8 cellular contexts compared by ENCODE assay signal in the genomic region with DNA sequence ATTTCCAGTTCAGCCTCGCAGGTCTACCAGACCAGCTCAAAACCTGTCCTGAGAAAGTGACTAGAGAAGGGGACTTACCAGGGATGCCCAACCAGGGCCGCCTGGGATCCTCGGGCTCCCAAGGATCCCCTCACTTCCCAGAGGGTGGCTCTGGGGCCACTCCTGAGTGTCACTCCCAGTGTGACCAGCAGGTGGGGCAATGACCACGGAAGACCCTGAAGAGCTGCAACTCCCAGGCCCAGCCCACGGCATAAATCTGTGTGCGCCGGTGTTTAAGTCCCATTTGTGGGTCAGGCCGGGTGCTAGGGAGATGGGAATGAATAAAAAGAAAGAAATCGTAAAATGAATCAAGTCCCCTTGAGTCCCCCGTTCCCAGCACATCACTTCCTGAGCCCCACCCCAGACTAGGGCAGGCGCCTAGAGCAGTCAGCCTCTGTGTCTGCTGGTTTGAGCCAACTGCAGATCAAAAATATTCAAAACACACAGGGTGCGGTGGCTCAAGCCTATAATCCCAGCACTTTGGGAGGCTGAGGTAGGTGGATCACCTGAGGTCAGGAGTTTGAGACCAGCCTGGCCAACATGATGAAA. TPM values are rescaled to one million over a fixed set of nuclear protein-coding genes. Genes with fewer than 3 reads are reported as not detected.
DNase-seq lines count a peak whose midpoint lies in the region; ATAC-seq, FAIRE-seq and TF ChIP-seq lines count a peak whose summit lies in the region.

No MANE protein-coding gene starts in this region.

- TF ChIP-seq EP300 in HepG2 (IDR thresholded peaks at IDR 0.05; ENCODE audit: low read depth in 2 of 2, low read length in 2 of 2) (no peak), HepG2 (CRISPR knock-in tag; IDR thresholded peaks at IDR 0.05; ENCODE audit: borderline replicate concordance) (no peak)

- 17% methylated on average over 6 of the region's 12 CpGs for WGBS in HepG2 (ENCODE audit: low lambda C conversion rate)

- POLR2A ChIA-PET in HepG2 (lab: Yijun Ruan, JAX), result interaction anchor here (1.3 kb wide), 2 partner anchors 11 to 47 kb away, joined by 6 to 8 read pairs; partner anchors contain the start of gene DACT3

- H3K4me2 ChIP-seq in HepG2 (ENCODE audit: low read depth, low read length), result peak overlapping the region; percentile 56

- BruUV-seq in HepG2 (replicated peaks; lab: Mats Ljungman, UMichigan), result no TSS peak

- H4K20me1 ChIP-seq in HepG2 (ENCODE audit: insufficient read depth, low read length), result no peaks in the 10 kb centered on the region

- no peaks in the 10 kb centered on the region for H3K27me3 ChIP-seq in BE2C
- peaks cover 0 to 13% of the 10 kb centered on the region in 2 experiments; a peak in 3 of 5 replicates for H3K27me3 ChIP-seq in HepG2 (ENCODE audit: control insufficient read depth in 1 of 2, insufficient read depth in 2 of 2, low read length in 2 of 2)

- H3K4me3 ChIP-seq in BE2C (ENCODE audit: low read depth, low read length), result no peak overlapping the region
- peak overlapping the region in 1 of 3 experiments; percentile 13; a peak in 1 of 6 replicates for H3K4me3 ChIP-seq in HepG2 (replicated peaks in 1 of 3; ENCODE audit: insufficient read depth in 1 of 3, low read depth in 2 of 3, low read length in 3 of 3)

- no peak overlapping the region for H3K27ac ChIP-seq in HepG2 (ENCODE audit: extremely low read length, insufficient read depth, low read length)

- CTCF ChIA-PET in HepG2 (lab: Yijun Ruan, JAX; ENCODE audit: low intra/inter-chr PET ratio, low total read pairs), result interaction anchor here (2.6 kb wide), 1 partner anchor 47 kb away, joined by 34 read pairs; the partner anchor contains the start of gene DACT3

- peaks cover 12% of the 10 kb centered on the region for H3K36me3 ChIP-seq in BE2C
- peaks cover 4 to 12% of the 10 kb centered on the region in 2 experiments; a peak in 4 of 5 replicates for H3K36me3 ChIP-seq in HepG2 (replicated peaks in 1 of 2; ENCODE audit: control insufficient read depth in 1 of 2, insufficient read depth in 2 of 2, low read length in 2 of 2)

- TF ChIP-seq RAD21 in HepG2 (CRISPR knock-in tag; IDR thresholded peaks at IDR 0.05), result peak; percentile 72

- peak; percentile 82 for ATAC-seq in HepG2
- ATAC-seq in GM19328 (IDR thresholded peaks at IDR 0.05; ENCODE audit: unreplicated experiment), result no peak

- peaks cover 10% of the 10 kb centered on the region; the same call in 1 of the 2 replicates for H3K4me1 ChIP-seq in BE2C
- peaks cover 14% of the 10 kb centered on the region for H3K4me1 ChIP-seq in HepG2 (ENCODE audit: insufficient read depth, low read length)

- peak; percentile 89 for DNase-seq in BE2C
- peak; percentile 76 for DNase-seq in H54 (ENCODE audit: insufficient read length, low spot score)
- DNase-seq in NCI-H2196 treated with DMSO at 0.1 percent for 48 hours (lab: John Stamatoyannopoulos, UW; ENCODE audit: unreplicated experiment), result peak; percentile 53
- peak; percentile 71 for DNase-seq in activated CD4-positive, alpha-beta T cell treated with anti-CD3 and anti-CD28 coated beads for 1 hour
- DNase-seq in cerebellar cortex (ENCODE audit: low spot score), result peak; percentile 85
- DNase-seq in HepG2 (ENCODE audit: low spot score), result peak; percentile 61
- DNase-seq in stimulated activated CD4-positive, alpha-beta T cell treated with anti-CD3 and anti-CD28 coated beads, TNF-alpha, amount 100 ng/mL, for 24 hours (ENCODE audit: low read depth in 3 of 3), result peak; percentile 61 to 81 (median 75)

- no peak overlapping the region for H3K9ac ChIP-seq in HepG2 (ENCODE audit: insufficient read depth, low read depth, low read length)

- FAIRE-seq in H54 (lab: Jason Lieb, UNC) (no peak), HepG2 (lab: Jason Lieb, UNC) (peak; percentile 37)

- H3K9me3 ChIP-seq in BE2C, result no peaks in the 10 kb centered on the region
- H3K9me3 ChIP-seq in HepG2 (ENCODE audit: low read length), result no peaks in the 10 kb centered on the region

- H2AFZ ChIP-seq in HepG2 (ENCODE audit: low read length), result no peak overlapping the region

- intact Hi-C loops in HepG2 (cut with micrococcal nuclease; ENCODE audit: unreplicated experiment), result loop anchor here (1.0 kb wide), 1 partner anchor 48 kb away; no protein-coding TSS in a partner anchor

- in situ Hi-C loops in HepG2 (cut with HindIII; ENCODE audit: extremely low pct_ligation_motif_present, low pct_unique_long_range_greater_than_20kb), result loop anchor here (10.0 kb wide), 1 partner anchor 51 kb away; the partner anchor contains the start of gene DACT3

- TF ChIP-seq POLR2A in H54 (IDR thresholded peaks at IDR 0.05; ENCODE audit: low read depth, low read length) (no peak), HepG2 (IDR thresholded peaks at IDR 0.05; ENCODE audit: insufficient read depth in 1 of 2, low read depth in 2 of 2, low read length in 2 of 2) (no peak)

- TF ChIP-seq CTCF in BE2C (IDR thresholded peaks at IDR 0.05; ENCODE audit: low read depth, low read length) (peak; percentile 90), HepG2 (CRISPR knock-in tag; IDR thresholded peaks at IDR 0.05) (peak; percentile 88)

- no peaks in the 10 kb centered on the region for H3K79me2 ChIP-seq in HepG2 (ENCODE audit: insufficient read depth, low read length)

RNA-seq across cellular contexts. Expression of gene PTGIR, which starts 10.7 kb away (rescaled TPM):
- polyA plus RNA-seq in BE2C (2012; ENCODE audit: insufficient read depth, insufficient read length, low read depth), result 16.1 TPM
- not detected in 2 replicates for total RNA-seq in HepG2 (2016; rRNA removed; fragmentation: Illumina TruSeq; extraction: Trizol)
- total RNA-seq in HepG2 (2016; cell fraction: cytosol; rRNA removed; fragmentation: Illumina TruSeq; extraction: Trizol; ENCODE audit: low read depth), result not detected in 2 replicates
- not detected in 2 replicates for total RNA-seq in HepG2 (2016; cell fraction: insoluble cytoplasmic fraction; rRNA removed; fragmentation: Illumina TruSeq; extraction: Trizol)
- total RNA-seq in HepG2 (2016; cell fraction: membrane; rRNA removed; fragmentation: Illumina TruSeq; extraction: Trizol), result not detected in 2 replicates
- not detected in 2 replicates for total RNA-seq in HepG2 (2016; cell fraction: nucleus; rRNA removed; fragmentation: Illumina TruSeq; extraction: Trizol)
- not detected in 2 replicates for polyA plus RNA-seq in HepG2 (2011; rRNA removed)
- not detected in 2 replicates for polyA plus RNA-seq in HepG2 (2011; cell fraction: cytosol; rRNA removed)
- polyA plus RNA-seq in HepG2 (2011; cell fraction: nucleus; rRNA removed), result not detected in 2 replicates
- not detected in 2 replicates for polyA plus RNA-seq in HepG2 (2012)
- not detected in 2 replicates for polyA plus RNA-seq in HepG2 (2016; cell fraction: cytosol; fragmentation: Illumina TruSeq; extraction: Trizol; ENCODE audit: low read depth)
- not detected in 2 replicates for polyA plus RNA-seq in HepG2 (2016; cell fraction: insoluble cytoplasmic fraction; fragmentation: Illumina TruSeq; extraction: Trizol; ENCODE audit: low read depth)
- not detected in 2 replicates for polyA plus RNA-seq in HepG2 (2016; cell fraction: membrane; fragmentation: Illumina TruSeq; extraction: Trizol; ENCODE audit: low read depth)
- not detected in 2 replicates for polyA plus RNA-seq in HepG2 (2016; cell fraction: nucleus; fragmentation: Illumina TruSeq; extraction: Trizol; ENCODE audit: insufficient read depth, low read depth)
- polyA minus RNA-seq in HepG2 (2011; rRNA and poly(A)+ RNA removed; ENCODE audit: low replicate concordance), result 0.09 TPM in 1 of 2 replicates, not detected in the other
- not detected in 2 replicates for polyA minus RNA-seq in HepG2 (2011; cell fraction: cytosol; rRNA and poly(A)+ RNA removed)
- not detected in 2 replicates for polyA minus RNA-seq in HepG2 (2011; cell fraction: nucleus; rRNA and poly(A)+ RNA removed)

RNA-seq across cellular contexts. Expression of gene CALM3, which starts 13.1 kb away (rescaled TPM):
- polyA plus RNA-seq in BE2C (2012; ENCODE audit: insufficient read depth, insufficient read length, low read depth), result 263 TPM
- 258 and 314 TPM in 2 replicates for total RNA-seq in HepG2 (2016; rRNA removed; fragmentation: Illumina TruSeq; extraction: Trizol)
- 219 and 253 TPM in 2 replicates for total RNA-seq in HepG2 (2016; cell fraction: cytosol; rRNA removed; fragmentation: Illumina TruSeq; extraction: Trizol; ENCODE audit: low read depth)
- total RNA-seq in HepG2 (2016; cell fraction: insoluble cytoplasmic fraction; rRNA removed; fragmentation: Illumina TruSeq; extraction: Trizol), result 270 and 297 TPM in 2 replicates
- 322 and 352 TPM in 2 replicates for total RNA-seq in HepG2 (2016; cell fraction: membrane; rRNA removed; fragmentation: Illumina TruSeq; extraction: Trizol)
- 95.5 and 96.2 TPM in 2 replicates for total RNA-seq in HepG2 (2016; cell fraction: nucleus; rRNA removed; fragmentation: Illumina TruSeq; extraction: Trizol)
- polyA plus RNA-seq in HepG2 (2011; rRNA removed), result 232 and 239 TPM in 2 replicates
- 211 and 281 TPM in 2 replicates for polyA plus RNA-seq in HepG2 (2011; cell fraction: cytosol; rRNA removed)
- polyA plus RNA-seq in HepG2 (2011; cell fraction: nucleus; rRNA removed), result 146 and 178 TPM in 2 replicates
- polyA plus RNA-seq in HepG2 (2012), result 277 and 325 TPM in 2 replicates
- 495 and 575 TPM in 2 replicates for polyA plus RNA-seq in HepG2 (2016; cell fraction: cytosol; fragmentation: Illumina TruSeq; extraction: Trizol; ENCODE audit: low read depth)
- polyA plus RNA-seq in HepG2 (2016; cell fraction: insoluble cytoplasmic fraction; fragmentation: Illumina TruSeq; extraction: Trizol; ENCODE audit: low read depth), result 466 and 539 TPM in 2 replicates
- polyA plus RNA-seq in HepG2 (2016; cell fraction: membrane; fragmentation: Illumina TruSeq; extraction: Trizol; ENCODE audit: low read depth), result 497 and 555 TPM in 2 replicates
- polyA plus RNA-seq in HepG2 (2016; cell fraction: nucleus; fragmentation: Illumina TruSeq; extraction: Trizol; ENCODE audit: insufficient read depth, low read depth), result 259 and 261 TPM in 2 replicates
- 66.6 and 121 TPM in 2 replicates for polyA minus RNA-seq in HepG2 (2011; rRNA and poly(A)+ RNA removed; ENCODE audit: low replicate concordance)
- polyA minus RNA-seq in HepG2 (2011; cell fraction: cytosol; rRNA and poly(A)+ RNA removed), result 58.1 and 58.6 TPM in 2 replicates
- polyA minus RNA-seq in HepG2 (2011; cell fraction: nucleus; rRNA and poly(A)+ RNA removed), result 33.0 and 37.0 TPM in 2 replicates

RNA-seq across cellular contexts. Expression of gene GNG8, which starts 21.8 kb away (rescaled TPM):
- polyA plus RNA-seq in BE2C (2012; ENCODE audit: insufficient read depth, insufficient read length, low read depth), result 2.4 TPM
- not detected in 2 replicates for total RNA-seq in HepG2 (2016; rRNA removed; fragmentation: Illumina TruSeq; extraction: Trizol)
- not detected in 2 replicates for total RNA-seq in HepG2 (2016; cell fraction: cytosol; rRNA removed; fragmentation: Illumina TruSeq; extraction: Trizol; ENCODE audit: low read depth)
- not detected in 2 replicates for total RNA-seq in HepG2 (2016; cell fraction: insoluble cytoplasmic fraction; rRNA removed; fragmentation: Illumina TruSeq; extraction: Trizol)
- not detected in 2 replicates for total RNA-seq in HepG2 (2016; cell fraction: membrane; rRNA removed; fragmentation: Illumina TruSeq; extraction: Trizol)
- total RNA-seq in HepG2 (2016; cell fraction: nucleus; rRNA removed; fragmentation: Illumina TruSeq; extraction: Trizol), result not detected in 2 replicates
- polyA plus RNA-seq in HepG2 (2011; rRNA removed), result not detected in 2 replicates
- not detected in 2 replicates for polyA plus RNA-seq in HepG2 (2011; cell fraction: cytosol; rRNA removed)
- polyA plus RNA-seq in HepG2 (2011; cell fraction: nucleus; rRNA removed), result not detected in 2 replicates
- polyA plus RNA-seq in HepG2 (2012), result not detected in 2 replicates
- polyA plus RNA-seq in HepG2 (2016; cell fraction: cytosol; fragmentation: Illumina TruSeq; extraction: Trizol; ENCODE audit: low read depth), result not detected in 2 replicates
- not detected in 2 replicates for polyA plus RNA-seq in HepG2 (2016; cell fraction: insoluble cytoplasmic fraction; fragmentation: Illumina TruSeq; extraction: Trizol; ENCODE audit: low read depth)
- polyA plus RNA-seq in HepG2 (2016; cell fraction: membrane; fragmentation: Illumina TruSeq; extraction: Trizol; ENCODE audit: low read depth), result not detected in 2 replicates
- not detected in 2 replicates for polyA plus RNA-seq in HepG2 (2016; cell fraction: nucleus; fragmentation: Illumina TruSeq; extraction: Trizol; ENCODE audit: insufficient read depth, low read depth)
- not detected in 2 replicates for polyA minus RNA-seq in HepG2 (2011; rRNA and poly(A)+ RNA removed; ENCODE audit: low replicate concordance)
- polyA minus RNA-seq in HepG2 (2011; cell fraction: cytosol; rRNA and poly(A)+ RNA removed), result not detected in 2 replicates
- not detected in 2 replicates for polyA minus RNA-seq in HepG2 (2011; cell fraction: nucleus; rRNA and poly(A)+ RNA removed)

RNA-seq across cellular contexts. Expression of gene DACT3, which starts 46.8 kb away (rescaled TPM):
- polyA plus RNA-seq in BE2C (2012; ENCODE audit: insufficient read depth, insufficient read length, low read depth), result 16.0 TPM
- total RNA-seq in HepG2 (2016; rRNA removed; fragmentation: Illumina TruSeq; extraction: Trizol), result 0.04 TPM in 1 of 2 replicates, not detected in the other
- 0.09 and 0.10 TPM in 2 replicates for total RNA-seq in HepG2 (2016; cell fraction: cytosol; rRNA removed; fragmentation: Illumina TruSeq; extraction: Trizol; ENCODE audit: low read depth)
- 0.04 TPM in 1 of 2 replicates, not detected in the other for total RNA-seq in HepG2 (2016; cell fraction: insoluble cytoplasmic fraction; rRNA removed; fragmentation: Illumina TruSeq; extraction: Trizol)
- total RNA-seq in HepG2 (2016; cell fraction: membrane; rRNA removed; fragmentation: Illumina TruSeq; extraction: Trizol), result not detected in 2 replicates
- total RNA-seq in HepG2 (2016; cell fraction: nucleus; rRNA removed; fragmentation: Illumina TruSeq; extraction: Trizol), result not detected in 2 replicates
- polyA plus RNA-seq in HepG2 (2011; rRNA removed), result 0.04 TPM in 1 of 2 replicates, not detected in the other
- polyA plus RNA-seq in HepG2 (2011; cell fraction: cytosol; rRNA removed), result 0.03 TPM in 2 replicates
- polyA plus RNA-seq in HepG2 (2011; cell fraction: nucleus; rRNA removed), result not detected in 2 replicates
- not detected in 2 replicates for polyA plus RNA-seq in HepG2 (2012)
- 0.07 TPM in 1 of 2 replicates, not detected in the other for polyA plus RNA-seq in HepG2 (2016; cell fraction: cytosol; fragmentation: Illumina TruSeq; extraction: Trizol; ENCODE audit: low read depth)
- not detected in 2 replicates for polyA plus RNA-seq in HepG2 (2016; cell fraction: insoluble cytoplasmic fraction; fragmentation: Illumina TruSeq; extraction: Trizol; ENCODE audit: low read depth)
- polyA plus RNA-seq in HepG2 (2016; cell fraction: membrane; fragmentation: Illumina TruSeq; extraction: Trizol; ENCODE audit: low read depth), result not detected in 2 replicates
- 0.16 TPM in 1 of 2 replicates, not detected in the other for polyA plus RNA-seq in HepG2 (2016; cell fraction: nucleus; fragmentation: Illumina TruSeq; extraction: Trizol; ENCODE audit: insufficient read depth, low read depth)
- 0.09 TPM in 1 of 2 replicates, not detected in the other for polyA minus RNA-seq in HepG2 (2011; rRNA and poly(A)+ RNA removed; ENCODE audit: low replicate concordance)
- polyA minus RNA-seq in HepG2 (2011; cell fraction: cytosol; rRNA and poly(A)+ RNA removed), result not detected in 2 replicates
- polyA minus RNA-seq in HepG2 (2011; cell fraction: nucleus; rRNA and poly(A)+ RNA removed), result not detected in 2 replicates
